Comparison of ENCODE assay signal across 8 cellular contexts in genomic region chr3:14124223-14124614, GRCh38. TPM values are rescaled to one million over a fixed set of nuclear protein-coding genes. Genes with fewer than 3 reads are reported as not detected.
DNase-seq lines count a peak whose midpoint lies in the region; ATAC-seq and TF ChIP-seq lines count a peak whose summit lies in the region.

No MANE protein-coding gene starts in this region.

- DNase-seq in AG09309 (ENCODE audit: low read depth) (no peak), foreskin fibroblast (peak; percentile 42 to 82), tibial nerve (ENCODE audit: low spot score in 2 of 2) (peak in 1 of 2 donors; percentile 55)
- DNase-seq in activated T-helper 2 cell treated with anti-CD3 and anti-CD28 coated beads, Interferon-gamma antibody, Interleukin-2, Interleukin-4, amounts not matched to agents 10 μg/mL and 5 μg/mL and 100 μg/mL, durations not matched to agents 14 hours and 24 hours and 36 hours (ENCODE audit: low spot score), result peak; percentile 58

- peak overlapping the region; percentile 95 for H3K4me2 ChIP-seq in OCI-LY3 (ENCODE audit: low read length)

- WGBS in tibial nerve, 2 donors, result 1 to 2% methylated on average over 21 to 37 of the region's 37 CpGs

- TF ChIP-seq CTCF in AG09309 (IDR thresholded peaks at IDR 0.05; ENCODE audit: control insufficient read depth, insufficient read depth, low read depth, low read length, missing control alignments) (no peak), OCI-LY3 (IDR thresholded peaks at IDR 0.05; ENCODE audit: low read depth, low read length) (no peak), foreskin fibroblast (IDR thresholded peaks at IDR 0.05; ENCODE audit: low read depth, low read length) (no peak), tibial nerve (IDR thresholded peaks at IDR 0.05) (no peak)

- no peak for TF ChIP-seq EP300 in tibial nerve (IDR thresholded peaks at IDR 0.05)

- peak overlapping the region; percentile 82 for H3K9ac ChIP-seq in OCI-LY3 (ENCODE audit: low read length)

- H3K36me3 Mint-ChIP-seq in activated T-helper 2 cell treated with anti-CD3 and anti-CD28 coated beads, Interferon-gamma antibody, Interleukin-2, Interleukin-4, amounts not matched to agents 10 μg/mL and 5 μg/mL and 100 μg/mL, durations not matched to agents 14 hours and 24 hours and 36 hours (ENCODE audit: low read depth), result peaks cover 51% of the 10 kb centered on the region

- H2AFZ ChIP-seq in OCI-LY3 (ENCODE audit: low read depth, low read length) (peak overlapping the region; percentile 34), neuron (ENCODE audit: low read depth, low read length) (peak overlapping the region; percentile 92)

- peak; percentile 51 for ATAC-seq in GM18907 (IDR thresholded peaks at IDR 0.05; ENCODE audit: unreplicated experiment)
- peak; percentile 37 for ATAC-seq in HG03135 (IDR thresholded peaks at IDR 0.05; ENCODE audit: unreplicated experiment)

- H3K4me3 ChIP-seq in AG09309 (ENCODE audit: control insufficient read depth, low read depth, low read length) (peak overlapping the region; percentile 83), OCI-LY3 (ENCODE audit: low read length) (peak overlapping the region; percentile 81), foreskin fibroblast (ENCODE audit: low read depth in 1 of 2, low read length in 2 of 2) (peak overlapping the region; percentile 83 to 98), neuron (ENCODE audit: low read length) (peak overlapping the region; percentile 86), tibial nerve (peak overlapping the region; percentile 72 to 95 (median 82))

- H3K27me3 Mint-ChIP-seq in activated T-helper 2 cell treated with anti-CD3 and anti-CD28 coated beads, Interferon-gamma antibody, Interleukin-2, Interleukin-4, amounts not matched to agents 10 μg/mL and 5 μg/mL and 100 μg/mL, durations not matched to agents 14 hours and 24 hours and 36 hours (ENCODE audit: low read depth), result no peaks in the 10 kb centered on the region

- H3K79me2 ChIP-seq in OCI-LY3 (ENCODE audit: low read length), result peaks cover 94% of the 10 kb centered on the region

- peaks cover 63% of the 10 kb centered on the region for H3K36me3 ChIP-seq in OCI-LY3 (replicated peaks; ENCODE audit: low read depth, low read length)
- peaks cover 17% of the 10 kb centered on the region for H3K36me3 ChIP-seq in neuron (ENCODE audit: insufficient read depth, low read length)
- peaks cover 0 to 46% (median 0%) of the 10 kb centered on the region in 3 donors for H3K36me3 ChIP-seq in tibial nerve

- no peaks in the 10 kb centered on the region for H3K27me3 ChIP-seq in OCI-LY3 (ENCODE audit: low read depth, low read length)
- H3K27me3 ChIP-seq in neuron (ENCODE audit: insufficient read depth, low read length), result no peaks in the 10 kb centered on the region
- H3K27me3 ChIP-seq in tibial nerve, result no peaks in the 10 kb centered on the region

- no peaks in the 10 kb centered on the region for H3K9me3 Mint-ChIP-seq in activated T-helper 2 cell treated with anti-CD3 and anti-CD28 coated beads, Interferon-gamma antibody, Interleukin-2, Interleukin-4, amounts not matched to agents 10 μg/mL and 5 μg/mL and 100 μg/mL, durations not matched to agents 14 hours and 24 hours and 36 hours

- peaks cover 40% of the 10 kb centered on the region for H3K4me1 Mint-ChIP-seq in activated T-helper 2 cell treated with anti-CD3 and anti-CD28 coated beads, Interferon-gamma antibody, Interleukin-2, Interleukin-4, amounts not matched to agents 10 μg/mL and 5 μg/mL and 100 μg/mL, durations not matched to agents 14 hours and 24 hours and 36 hours (ENCODE audit: low read depth)

- H4K20me1 ChIP-seq in OCI-LY3 (ENCODE audit: insufficient read depth, low read length), result peaks cover 17% of the 10 kb centered on the region; the same call in 1 of the 2 replicates

- intact Hi-C loops in activated T-helper 2 cell treated with anti-CD3 and anti-CD28 coated beads, Interferon-gamma antibody, Interleukin-2, Interleukin-4, amounts not matched to agents 10 μg/mL and 5 μg/mL and 100 μg/mL, durations not matched to agents 14 hours and 24 hours and 36 hours (cut with micrococcal nuclease), result loop anchor here (1.0 to 10.0 kb wide), 5 partner anchors 54 to 824 kb away; partner anchors contain the start of genes CCDC174, LSM3, NUP210 and XPC

- peaks cover 25% of the 10 kb centered on the region for H3K4me1 ChIP-seq in OCI-LY3 (ENCODE audit: low read length)
- H3K4me1 ChIP-seq in neuron (ENCODE audit: insufficient read depth, low read length), result peaks cover 21% of the 10 kb centered on the region
- peaks cover 3 to 46% (median 27%) of the 10 kb centered on the region in 4 donors for H3K4me1 ChIP-seq in tibial nerve

- H3K9me3 ChIP-seq in OCI-LY3 (ENCODE audit: insufficient read depth, low read length) (no peaks in the 10 kb centered on the region), neuron (ENCODE audit: low read length) (peaks cover 3% of the 10 kb centered on the region), tibial nerve (no peaks in the 10 kb centered on the region)

- peak overlapping the region; percentile 67 for H3K27ac Mint-ChIP-seq in activated T-helper 2 cell treated with anti-CD3 and anti-CD28 coated beads, Interferon-gamma antibody, Interleukin-2, Interleukin-4, amounts not matched to agents 10 μg/mL and 5 μg/mL and 100 μg/mL, durations not matched to agents 14 hours and 24 hours and 36 hours

- no peak for TF ChIP-seq POLR2A in tibial nerve (IDR thresholded peaks at IDR 0.05)

- H3K27ac ChIP-seq in OCI-LY3 (ENCODE audit: low read length), result peak overlapping the region; percentile 69
- H3K27ac ChIP-seq in tibial nerve, result peak overlapping the region; percentile 52 to 98 (median 92)

- peak overlapping the region; percentile 89 for H3K4me3 Mint-ChIP-seq in activated T-helper 2 cell treated with anti-CD3 and anti-CD28 coated beads, Interferon-gamma antibody, Interleukin-2, Interleukin-4, amounts not matched to agents 10 μg/mL and 5 μg/mL and 100 μg/mL, durations not matched to agents 14 hours and 24 hours and 36 hours (ENCODE audit: low read depth)

RNA-seq across cellular contexts. Expression of gene CHCHD4, which starts 0.5 kb away (rescaled TPM):
- total RNA-seq in activated T-helper 2 cell treated with anti-CD3 and anti-CD28 coated beads, Interferon-gamma antibody, Interleukin-2, Interleukin-4, amounts not matched to agents 10 μg/mL and 5 μg/mL and 100 μg/mL, durations not matched to agents 14 hours and 24 hours and 36 hours, result 24.8 and 25.0 TPM in 2 replicates
- total RNA-seq in tibial nerve, result 10 to 100 TPM; 10.7 to 17.7 (median 13.8) TPM

RNA-seq across cellular contexts. Expression of gene TMEM43, which starts 0.6 kb away (rescaled TPM):
- total RNA-seq in activated T-helper 2 cell treated with anti-CD3 and anti-CD28 coated beads, Interferon-gamma antibody, Interleukin-2, Interleukin-4, amounts not matched to agents 10 μg/mL and 5 μg/mL and 100 μg/mL, durations not matched to agents 14 hours and 24 hours and 36 hours, result 36.7 and 39.2 TPM in 2 replicates
- 100 to 1,000 TPM in 3 of 4 donors, 10 to 100 TPM in 1; 99.9 to 130 (median 120) TPM for total RNA-seq in tibial nerve

RNA-seq across cellular contexts. Expression of gene XPC, which starts 54.2 kb away (rescaled TPM):
- 31.4 and 33.2 TPM in 2 replicates for total RNA-seq in activated T-helper 2 cell treated with anti-CD3 and anti-CD28 coated beads, Interferon-gamma antibody, Interleukin-2, Interleukin-4, amounts not matched to agents 10 μg/mL and 5 μg/mL and 100 μg/mL, durations not matched to agents 14 hours and 24 hours and 36 hours
- 10 to 100 TPM; 47.7 to 77.1 (median 61.3) TPM for total RNA-seq in tibial nerve

RNA-seq across cellular contexts. Expression of gene LSM3, which starts 54.4 kb away (rescaled TPM):
- 15.1 and 18.3 TPM in 2 replicates for total RNA-seq in activated T-helper 2 cell treated with anti-CD3 and anti-CD28 coated beads, Interferon-gamma antibody, Interleukin-2, Interleukin-4, amounts not matched to agents 10 μg/mL and 5 μg/mL and 100 μg/mL, durations not matched to agents 14 hours and 24 hours and 36 hours
- 1 to 10 TPM; 4.8 to 7.9 (median 5.8) TPM for total RNA-seq in tibial nerve
